8 cellular contexts compared by ENCODE assay signal in the genomic region with DNA sequence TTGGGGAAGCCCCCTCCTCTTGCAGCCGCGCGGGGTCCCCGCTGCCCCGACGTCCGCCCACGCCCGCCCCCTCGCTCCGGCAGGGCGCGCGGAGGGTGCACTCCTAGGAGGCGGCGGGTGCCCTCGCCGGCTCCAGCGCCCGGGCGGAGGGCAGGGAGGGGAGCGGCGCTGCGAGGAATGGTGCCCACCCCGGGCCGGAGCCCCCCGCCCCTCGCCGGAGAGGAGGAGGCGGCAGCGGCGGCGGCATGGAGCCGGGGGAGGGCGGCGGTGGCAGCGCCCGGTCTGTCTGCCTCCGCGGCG.
DNase-seq lines count a peak whose midpoint lies in the region; ATAC-seq and TF ChIP-seq lines count a peak whose summit lies in the region.

No MANE protein-coding gene starts in this region.

- peaks cover 0 to 42% (median 21%) of the 10 kb centered on the region in 11 experiments; a peak in 18 of 22 replicates for H4K20me1 ChIP-seq in BLaER1 treated with 17β-estradiol and CSF1 and Interleukin-3, amounts not matched to agents 10 nM and 100 nM

- no peaks in the 10 kb centered on the region for H3K36me3 Mint-ChIP-seq in memory B cell

- no peaks in the 10 kb centered on the region for H3K9me3 Mint-ChIP-seq in memory B cell

- peak overlapping the region in 6 of 11 experiments; percentile 58 to 72 (median 64); a peak in 9 of 22 replicates for H3K27ac ChIP-seq in BLaER1 treated with 17β-estradiol and CSF1 and Interleukin-3, amounts not matched to agents 10 nM and 100 nM
- no peak overlapping the region for H3K27ac ChIP-seq in RWPE2 (ENCODE audit: poor library complexity, severe bottlenecking)

- no peak overlapping the region for H3K27ac Mint-ChIP-seq in memory B cell

- H3K4me1 Mint-ChIP-seq in memory B cell: peaks cover 10% of the 10 kb centered on the region

- peaks cover 9 to 31% (median 25%) of the 10 kb centered on the region in 10 experiments for H3K4me1 ChIP-seq in BLaER1 treated with 17β-estradiol and CSF1 and Interleukin-3, amounts not matched to agents 10 nM and 100 nM
- H3K4me1 ChIP-seq in RWPE2 (ENCODE audit: insufficient read depth, poor library complexity, severe bottlenecking): no peaks in the 10 kb centered on the region

- DNase-seq in RWPE2 (ENCODE audit: low spot score): no peak
- DNase-seq in memory B cell (ENCODE audit: low spot score in 2 of 2): peak in 1 of 2 donors; percentile 13
- DNase-seq in GDM1 (lab: John Stamatoyannopoulos, UW): no peak
- no peak for DNase-seq in NCI-H2029 treated with DMSO at 0.1 percent for 48 hours (lab: John Stamatoyannopoulos, UW)
- DNase-seq in NCI-H748 treated with DMSO at 0.1 percent for 48 hours (lab: John Stamatoyannopoulos, UW): no peak
- DNase-seq in NK-92 (lab: John Stamatoyannopoulos, UW; ENCODE audit: unreplicated experiment): no peak

- H3K27me3 Mint-ChIP-seq in memory B cell: peaks cover 12% of the 10 kb centered on the region

- no peaks in the 10 kb centered on the region for H3K9me3 ChIP-seq in BLaER1 treated with 17β-estradiol and CSF1 and Interleukin-3, amounts not matched to agents 10 nM and 100 nM (replicated peaks in 1 of 11)
- H3K9me3 ChIP-seq in RWPE2 (ENCODE audit: severe bottlenecking): no peaks in the 10 kb centered on the region

- peaks cover 31 to 44% (median 37%) of the 10 kb centered on the region in 11 experiments for H3K27me3 ChIP-seq in BLaER1 treated with 17β-estradiol and CSF1 and Interleukin-3, amounts not matched to agents 10 nM and 100 nM
- peaks cover 46% of the 10 kb centered on the region for H3K27me3 ChIP-seq in RWPE2 (ENCODE audit: insufficient read depth, poor library complexity, severe bottlenecking)

- H3K4me2 ChIP-seq in BLaER1 treated with 17β-estradiol and CSF1 and Interleukin-3, amounts not matched to agents 10 nM and 100 nM: peak overlapping the region; percentile 95 to 100 (median 100)

- TF ChIP-seq CTCF in RWPE2 (IDR thresholded peaks at IDR 0.05; ENCODE audit: poor library complexity, severe bottlenecking): no peak

- peak overlapping the region; percentile 68 to 81 (median 74) for H3K4me3 ChIP-seq in BLaER1 treated with 17β-estradiol and CSF1 and Interleukin-3, amounts not matched to agents 10 nM and 100 nM
- peak overlapping the region; percentile 78 for H3K4me3 ChIP-seq in RWPE2 (ENCODE audit: severe bottlenecking)

- no peaks in the 10 kb centered on the region for H3K36me3 ChIP-seq in BLaER1 treated with 17β-estradiol and CSF1 and Interleukin-3, amounts not matched to agents 10 nM and 100 nM
- no peaks in the 10 kb centered on the region for H3K36me3 ChIP-seq in RWPE2 (ENCODE audit: low read depth)

- ATAC-seq in GM21825 (IDR thresholded peaks at IDR 0.05; ENCODE audit: unreplicated experiment): peak; percentile 4
- ATAC-seq in RWPE2 (ENCODE audit: low read depth): no peak
- peak; percentile 15 for ATAC-seq in memory B cell (ENCODE audit: low read depth)

- H3K4me3 Mint-ChIP-seq in memory B cell: no peak overlapping the region

- peak overlapping the region; percentile 69 to 83 (median 79) for H3K9ac ChIP-seq in BLaER1 treated with 17β-estradiol and CSF1 and Interleukin-3, amounts not matched to agents 10 nM and 100 nM
